ENCODE assay signal across 9 cellular contexts in the genomic region with DNA sequence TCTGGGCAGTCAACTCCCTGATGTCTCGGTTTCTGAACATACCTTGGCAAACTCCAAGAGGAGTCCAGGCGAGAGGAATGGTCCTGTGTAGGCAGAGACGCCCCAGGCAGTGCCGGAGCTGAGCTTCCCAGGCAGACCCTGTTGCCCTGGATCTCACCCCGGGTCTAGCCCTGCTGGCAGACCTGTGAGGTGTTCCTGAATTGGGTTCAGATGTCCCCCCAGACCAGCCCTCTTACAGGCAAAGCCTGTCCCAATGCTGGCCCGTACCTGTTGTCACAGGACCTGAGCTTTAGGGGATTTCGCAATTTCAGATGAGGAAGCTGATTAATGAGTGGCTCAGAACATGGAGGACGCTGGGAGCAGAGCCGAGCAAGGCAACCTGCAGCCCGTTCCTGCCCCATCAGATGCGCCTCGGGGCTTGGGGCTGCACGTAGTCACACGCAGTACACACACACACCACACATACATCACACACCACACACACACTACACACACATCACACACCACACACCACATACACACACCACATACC. TPM values are rescaled to one million over a fixed set of nuclear protein-coding genes. Genes with fewer than 3 reads are reported as not detected.
DNase-seq lines count a peak whose midpoint lies in the region; ATAC-seq and TF ChIP-seq lines count a peak whose summit lies in the region.
"Had no signal": no experiment of that assay in that cellular context is flagged by ENCODE, and none has a peak within 500 bp of the region (broad histone marks: within the 10 kb centered on the region; RNA-seq: fewer than 3 reads in every experiment).

No MANE protein-coding gene starts in this region.

- H3K4me3 Mint-ChIP-seq in stimulated activated memory B cell treated with anti-CD40 and anti-IgM and Interleukin-4, amounts not matched to agents 10 μg/mL and 1 μg/mL and 100 μg/mL, for 72 hours: no peak overlapping the region

- H3K36me3 Mint-ChIP-seq in stimulated activated memory B cell treated with anti-CD40 and anti-IgM and Interleukin-4, amounts not matched to agents 10 μg/mL and 1 μg/mL and 100 μg/mL, for 72 hours: no peaks in the 10 kb centered on the region

- H3K4me2 ChIP-seq in smooth muscle cell: no peak overlapping the region

- no peaks in the 10 kb centered on the region for H3K9me3 ChIP-seq in smooth muscle cell (replicated peaks; ENCODE audit: low read depth)

- no peak overlapping the region for H3K4me3 ChIP-seq in smooth muscle cell
- H3K4me3 ChIP-seq: thoracic aorta had no signal

- no peaks in the 10 kb centered on the region for H3K79me2 ChIP-seq in smooth muscle cell (ENCODE audit: low read depth)

- no peaks in the 10 kb centered on the region for H4K20me1 ChIP-seq in smooth muscle cell (ENCODE audit: low read depth)

- H3K9ac ChIP-seq in smooth muscle cell (ENCODE audit: low read depth): no peak overlapping the region

- DNase-seq in ELF-1 (ENCODE audit: low read depth, low spot score) (peak; percentile 66), NCI-H460 (ENCODE audit: extremely low read depth, low read depth) (peak; percentile 8), activated T-cell treated with anti-CD3 and anti-CD28 coated beads for 4 hours (peak; percentile 19), kidney tubule cell (ENCODE audit: low spot score) (peak; percentile 83), smooth muscle cell (lab: John Stamatoyannopoulos, UW; ENCODE audit: unreplicated experiment) (no peak)

- no peaks in the 10 kb centered on the region for H3K36me3 ChIP-seq in smooth muscle cell (ENCODE audit: low read depth)
- H3K36me3 ChIP-seq: thoracic aorta had no signal

- ATAC-seq in stimulated activated memory B cell treated with anti-CD40 and anti-IgM and Interleukin-4, amounts not matched to agents 10 μg/mL and 1 μg/mL and 100 μg/mL, for 72 hours: peak; percentile 20
- ATAC-seq in HG02852 (IDR thresholded peaks at IDR 0.05; ENCODE audit: unreplicated experiment) (no peak), HG02763 (IDR thresholded peaks at IDR 0.05; ENCODE audit: unreplicated experiment) (no peak)

- peaks cover 9% of the 10 kb centered on the region for H3K27me3 ChIP-seq in smooth muscle cell (ENCODE audit: low read depth)

- peaks cover 4% of the 10 kb centered on the region for H3F3A ChIP-seq in smooth muscle cell (ENCODE audit: low read depth)

- H3K4me1 Mint-ChIP-seq in stimulated activated memory B cell treated with anti-CD40 and anti-IgM and Interleukin-4, amounts not matched to agents 10 μg/mL and 1 μg/mL and 100 μg/mL, for 72 hours: peaks cover 6% of the 10 kb centered on the region

- H3K4me1 ChIP-seq in smooth muscle cell (ENCODE audit: low read depth): no peaks in the 10 kb centered on the region

- H3K27ac ChIP-seq in smooth muscle cell (ENCODE audit: low read depth): no peak overlapping the region
- H3K27ac ChIP-seq: thoracic aorta had no signal

- peaks cover 2% of the 10 kb centered on the region for H3K9me3 Mint-ChIP-seq in stimulated activated memory B cell treated with anti-CD40 and anti-IgM and Interleukin-4, amounts not matched to agents 10 μg/mL and 1 μg/mL and 100 μg/mL, for 72 hours

- 66% methylated on average over 11 of the region's 14 CpGs for WGBS in smooth muscle cell (ENCODE audit: low lambda C conversion rate)

- peaks cover 22% of the 10 kb centered on the region for H3K27me3 Mint-ChIP-seq in stimulated activated memory B cell treated with anti-CD40 and anti-IgM and Interleukin-4, amounts not matched to agents 10 μg/mL and 1 μg/mL and 100 μg/mL, for 72 hours

- no peak overlapping the region for H3K27ac Mint-ChIP-seq in stimulated activated memory B cell treated with anti-CD40 and anti-IgM and Interleukin-4, amounts not matched to agents 10 μg/mL and 1 μg/mL and 100 μg/mL, for 72 hours

- H2AFZ ChIP-seq in smooth muscle cell (ENCODE audit: low read depth): no peak overlapping the region

- TF ChIP-seq CTCF in smooth muscle cell (IDR thresholded peaks at IDR 0.05; ENCODE audit: borderline replicate concordance, insufficient read depth, poor library complexity, severe bottlenecking): no peak

RNA-seq across cellular contexts. Expression of gene PDE9A, which starts 38.5 kb away (rescaled TPM):
- total RNA-seq in NCI-H460 (2014; rRNA removed; shearing (Covaris generic)): 5.2 and 5.3 TPM in 2 replicates
- polyA plus RNA-seq in NCI-H460 (2014; cell fraction: nucleus; rRNA removed): 2.8 and 3.6 TPM in 2 replicates
- total RNA-seq in smooth muscle cell: 9.6 and 12.3 TPM in 2 replicates
- polyA plus RNA-seq in smooth muscle cell: 4.3 and 7.3 TPM in 2 replicates
